In genomic region chrX:16436348-16437188, GRCh38 we compare ENCODE assay signal across 8 cellular contexts.
DNase-seq lines count a peak whose midpoint lies in the region; ATAC-seq and TF ChIP-seq lines count a peak whose summit lies in the region.

No MANE protein-coding gene starts in this region.

- H3F3A ChIP-seq in PC-9 (ENCODE audit: insufficient read depth, low read depth), result no peaks in the 10 kb centered on the region

- no peaks in the 10 kb centered on the region for H3K36me3 ChIP-seq in PC-9 (ENCODE audit: low read depth)
- H3K36me3 ChIP-seq in suprapubic skin, result no peaks in the 10 kb centered on the region

- no peaks in the 10 kb centered on the region for H3K9me3 Mint-ChIP-seq in activated T-cell treated with anti-CD3 and anti-CD28 coated beads, Interleukin-2, amount 50 U/mL, for 4 hours

- TF ChIP-seq EP300 in suprapubic skin (IDR thresholded peaks at IDR 0.05), result no peak

- CTCF ChIA-PET in PC-9 (lab: Charles Lee), result interaction anchor here (0.6 to 1.4 kb wide), 3 partner anchors 9 to 508 kb away, joined by 3 to 4 read pairs (median 3); no protein-coding TSS in a partner anchor

- H3K27me3 ChIP-seq in PC-9 (ENCODE audit: insufficient read depth, low read depth) (no peaks in the 10 kb centered on the region), suprapubic skin (no peaks in the 10 kb centered on the region)

- WGBS in suprapubic skin, result 36% methylated on average over 9 of the region's 12 CpGs

- no peak overlapping the region for H3K4me2 ChIP-seq in PC-9

- POLR2A ChIA-PET in PC-9 (lab: Charles Lee; ENCODE audit: unreplicated experiment), result no interaction called here

- ATAC-seq in activated T-cell treated with anti-CD3 and anti-CD28 coated beads, Interleukin-2, amount 50 U/mL, for 4 hours, result peak; percentile 73 to 74
- no peak for ATAC-seq in HG03460 (IDR thresholded peaks at IDR 0.05; ENCODE audit: unreplicated experiment)

- no peak overlapping the region for H3K4me3 Mint-ChIP-seq in activated T-cell treated with anti-CD3 and anti-CD28 coated beads, Interleukin-2, amount 50 U/mL, for 4 hours

- no peaks in the 10 kb centered on the region for H3K9me2 ChIP-seq in PC-9 (ENCODE audit: insufficient read depth)

- no peaks in the 10 kb centered on the region for H3K9me3 ChIP-seq in PC-9 (ENCODE audit: insufficient read depth, low read depth)
- no peaks in the 10 kb centered on the region for H3K9me3 ChIP-seq in suprapubic skin

- TF ChIP-seq CTCF in GM12873 (IDR thresholded peaks at IDR 0.05; ENCODE audit: insufficient read depth, low read depth, low read length, missing control alignments) (peak; percentile 81), PC-9 (conservative IDR thresholded peaks at IDR 0.05) (peak; percentile 75), fibroblast of pulmonary artery (IDR thresholded peaks at IDR 0.05; ENCODE audit: low read length, missing control alignments) (peak; percentile 62), suprapubic skin (IDR thresholded peaks at IDR 0.05) (peak; percentile 33 to 34)

- no TSS peak for BruUV-seq in PC-9 (replicated peaks; lab: Mats Ljungman, UMichigan)

- no peak overlapping the region for H2AFZ ChIP-seq in PC-9

- TF ChIP-seq POLR2A in suprapubic skin (IDR thresholded peaks at IDR 0.05), result no peak

- no peak overlapping the region for H3K27ac ChIP-seq in PC-9
- no peak overlapping the region for H3K27ac ChIP-seq in suprapubic skin

- H4K20me1 ChIP-seq in PC-9 (ENCODE audit: insufficient read depth), result no peaks in the 10 kb centered on the region

- no peaks in the 10 kb centered on the region for H3K27me3 Mint-ChIP-seq in activated T-cell treated with anti-CD3 and anti-CD28 coated beads, Interleukin-2, amount 50 U/mL, for 4 hours (ENCODE audit: low read depth)

- no peak overlapping the region for H3K4me3 ChIP-seq in PC-9
- H3K4me3 ChIP-seq in fibroblast of pulmonary artery (replicated peaks; ENCODE audit: low read depth, low read length), result no peak overlapping the region
- no peak overlapping the region for H3K4me3 ChIP-seq in suprapubic skin

- intact Hi-C loops in PC-9 (cut with micrococcal nuclease; ENCODE audit: unreplicated experiment), result loop anchor here (2.0 to 5.0 kb wide), 3 partner anchors 230 to 504 kb away; partner anchors contain the start of gene GRPR

- no peaks in the 10 kb centered on the region for H3K36me3 Mint-ChIP-seq in activated T-cell treated with anti-CD3 and anti-CD28 coated beads, Interleukin-2, amount 50 U/mL, for 4 hours (ENCODE audit: insufficient read depth)

- H3K4me1 ChIP-seq in PC-9 (replicated peaks; ENCODE audit: insufficient read depth) (no peaks in the 10 kb centered on the region), suprapubic skin (no peaks in the 10 kb centered on the region)

- DNase-seq in HS-5 (ENCODE audit: low read depth) (peak; percentile 36), PC-9 (peak; percentile 42 to 60), fibroblast of pulmonary artery (ENCODE audit: low read depth) (peak; percentile 74), nucleus accumbens (lab: John Stamatoyannopoulos, UW) (peak in 45 of 56 donors; percentile 0 to 71 (median 11)), suprapubic skin (ENCODE audit: low spot score in 2 of 2) (peak; percentile 76 to 77)
- peak; percentile 59 for DNase-seq in activated T-cell treated with anti-CD3 and anti-CD28 coated beads, Interleukin-2, amount 50 U/mL, for 4 hours

- peaks cover 15% of the 10 kb centered on the region for H3K4me1 Mint-ChIP-seq in activated T-cell treated with anti-CD3 and anti-CD28 coated beads, Interleukin-2, amount 50 U/mL, for 4 hours (ENCODE audit: low read depth)

- no peaks in the 10 kb centered on the region for H3K79me2 ChIP-seq in PC-9 (ENCODE audit: low read depth)

Comparison
In these comparisons a context has a peak if more than half of its experiments do, and no peak if none do; other contexts are left out.
1. DNase-seq: peak in every context shown above with its lines; median percentile 76 in suprapubic skin; 74 in fibroblast of pulmonary artery; 59 in activated T-cell treated with anti-CD3 and anti-CD28 coated beads, Interleukin-2, amount 50 U/mL, for 4 hours; 51 in PC-9; 36 in HS-5; 11 in nucleus accumbens.